In genomic region chr1:155208656-155209372, GRCh38 we compare ENCODE assay signal across 1 cellular context.
TF ChIP-seq lines count a peak whose summit lies in the region.

A gene with protein sequence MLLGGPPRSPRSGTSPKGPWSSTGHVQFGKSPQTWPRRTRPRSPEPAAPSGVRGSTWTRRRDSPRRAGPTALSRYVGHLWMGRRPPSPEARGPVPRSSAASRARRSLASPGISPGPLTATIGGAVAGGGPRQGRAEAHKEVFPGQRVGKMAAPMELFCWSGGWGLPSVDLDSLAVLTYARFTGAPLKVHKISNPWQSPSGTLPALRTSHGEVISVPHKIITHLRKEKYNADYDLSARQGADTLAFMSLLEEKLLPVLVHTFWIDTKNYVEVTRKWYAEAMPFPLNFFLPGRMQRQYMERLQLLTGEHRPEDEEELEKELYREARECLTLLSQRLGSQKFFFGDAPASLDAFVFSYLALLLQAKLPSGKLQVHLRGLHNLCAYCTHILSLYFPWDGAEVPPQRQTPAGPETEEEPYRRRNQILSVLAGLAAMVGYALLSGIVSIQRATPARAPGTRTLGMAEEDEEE (plus strand): TSS chr1:155208695. CDS start chr1:155208805, 110 bp downstream.

TF ChIP-seq in HCT116, 20 proteins besides CTCF, POLR2A, EP300 and RAD21 (continued from another document):
- peak; percentile 29 for TF ChIP-seq TCF7L2 (IDR thresholded peaks at IDR 0.05; ENCODE audit: borderline replicate concordance, extremely low read depth, insufficient read depth, insufficient read length)
- no peak for TF ChIP-seq SRF (IDR thresholded peaks at IDR 0.05; ENCODE audit: low read depth)
- no peak for TF ChIP-seq CEBPB (IDR thresholded peaks at IDR 0.05; ENCODE audit: low read depth)
- no peak for TF ChIP-seq EZH2 (IDR thresholded peaks at IDR 0.05)
- TF ChIP-seq ATF3 (IDR thresholded peaks at IDR 0.05), result no peak
- TF ChIP-seq JUND (IDR thresholded peaks at IDR 0.05), result no peak
- no peak for TF ChIP-seq EZH2phosphoT487 (IDR thresholded peaks at IDR 0.05; ENCODE audit: borderline replicate concordance)
- TF ChIP-seq, protein P1, sequence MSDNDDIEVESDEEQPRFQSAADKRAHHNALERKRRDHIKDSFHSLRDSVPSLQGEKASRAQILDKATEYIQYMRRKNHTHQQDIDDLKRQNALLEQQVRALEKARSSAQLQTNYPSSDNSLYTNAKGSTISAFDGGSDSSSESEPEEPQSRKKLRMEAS (IDR thresholded peaks at IDR 0.05), result peak; percentile 46; the same call in 1 of the 2 replicates
- TF ChIP-seq ZFX (IDR thresholded peaks at IDR 0.05), result peak; percentile 73; the same call in 1 of the 2 replicates
